ENCODE assay signal across 27 cellular contexts in the genomic region with DNA sequence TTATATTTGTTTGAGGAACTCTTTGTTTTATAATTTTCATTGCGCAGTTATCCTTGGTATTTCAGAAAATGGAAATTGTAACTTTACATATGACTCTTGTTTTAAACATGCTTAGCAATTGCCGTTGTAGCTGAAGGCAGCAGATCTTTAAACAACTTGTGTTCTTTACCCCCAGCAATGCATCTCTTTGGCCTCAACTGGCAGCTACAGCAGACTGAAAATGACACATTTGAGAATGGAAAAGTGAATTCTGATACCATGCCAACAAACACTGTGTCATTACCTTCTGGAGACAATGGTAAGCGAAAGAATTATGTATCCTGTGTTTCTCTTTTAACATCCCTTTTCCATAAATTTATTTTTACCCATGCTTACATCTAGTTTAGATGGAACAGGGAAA.
DNase-seq lines count a peak whose midpoint lies in the region; ATAC-seq and TF ChIP-seq lines count a peak whose summit lies in the region.
"Had no signal": no experiment of that assay in that cellular context is flagged by ENCODE, and none has a peak within 500 bp of the region (broad histone marks: within the 10 kb centered on the region; RNA-seq: fewer than 3 reads in every experiment).

No MANE protein-coding gene starts in this region.

- TF ChIP-seq RAD21 in SK-N-SH (IDR thresholded peaks at IDR 0.05; ENCODE audit: low read length): no peak

- POLR2A ChIA-PET in SK-N-SH (lab: Yijun Ruan, JAX): no interaction called here

- H3K4me2 ChIP-seq in SK-N-SH: no peak overlapping the region

- H3K36me3 ChIP-seq in SK-N-SH (replicated peaks in 1 of 2; ENCODE audit: control insufficient read depth in 1 of 2, insufficient read depth in 2 of 2, low read length in 1 of 2): peaks cover 0 to 7% of the 10 kb centered on the region in 2 experiments
- H3K36me3 ChIP-seq: heart right ventricle, MG63, neutrophil, transverse colon had no signal

- no peaks in the 10 kb centered on the region for H4K20me1 ChIP-seq in SK-N-SH (ENCODE audit: insufficient read depth)

- 0 out of 4 replicates have a peak, but pooled peaks cover 0 to 4% of the 10 kb centered on the region in 2 experiments for H3K4me1 ChIP-seq in SK-N-SH (ENCODE audit: control insufficient read depth in 1 of 2, insufficient read depth in 2 of 2, low read depth in 1 of 2, low read length in 1 of 2)
- H3K4me1 ChIP-seq: heart right ventricle, transverse colon had no signal

- CTCF ChIA-PET in SK-N-SH (lab: Yijun Ruan, JAX): no interaction called here

- H3K9me2 ChIP-seq in SK-N-SH: no peaks in the 10 kb centered on the region

- TF ChIP-seq CTCF in SK-N-SH (IDR thresholded peaks at IDR 0.05): no peak
- TF ChIP-seq CTCF in choroid plexus epithelial cell (conservative IDR thresholded peaks at IDR 0.05; ENCODE audit: low read depth, low read length): no peak

- no peaks in the 10 kb centered on the region for H3K9me3 ChIP-seq in SK-N-SH
- H3K9me3 ChIP-seq: heart right ventricle, MG63, neutrophil, SJSA1, transverse colon had no signal

- TF ChIP-seq EP300 in SK-N-SH (IDR thresholded peaks at IDR 0.05; ENCODE audit: borderline replicate concordance in 1 of 2, low read depth in 1 of 2, low read length in 1 of 2): no peak

- H3K4me3 ChIP-seq in SK-N-SH (ENCODE audit: low read depth in 2 of 2, low read length in 1 of 2) (no peak overlapping the region), choroid plexus epithelial cell (ENCODE audit: low read depth, low read length) (no peak overlapping the region)
- H3K4me3 ChIP-seq: heart right ventricle, MG63, SJSA1, skin epidermis, transverse colon had no signal

- peak overlapping the region in 1 of 2 experiments; percentile 68; a peak in 2 of 4 replicates for H3K27ac ChIP-seq in SK-N-SH (ENCODE audit: low read depth in 2 of 2, low read length in 1 of 2)
- H3K27ac ChIP-seq: heart right ventricle, neutrophil, SJSA1, skin epidermis, transverse colon had no signal

- no peaks in the 10 kb centered on the region for H3K27me3 ChIP-seq in SK-N-SH (ENCODE audit: insufficient read depth)
- H3K27me3 ChIP-seq: heart right ventricle, MG63, neutrophil, SJSA1, transverse colon had no signal

- H3F3A ChIP-seq in SK-N-SH (replicated peaks; ENCODE audit: insufficient read depth): peaks cover 19% of the 10 kb centered on the region

- 83% methylated on average over 3 of the region's 3 CpGs for WGBS in SK-N-SH (ENCODE audit: low lambda C conversion rate)

- no peaks in the 10 kb centered on the region for H3K79me2 ChIP-seq in SK-N-SH (ENCODE audit: insufficient read depth)

- no peak overlapping the region for H3K9ac ChIP-seq in SK-N-SH

- no peak for ATAC-seq in SK-N-SH treated with all-trans-retinoic acid at 6 μM for 48 hours
- ATAC-seq in GM18502 (IDR thresholded peaks at IDR 0.05; ENCODE audit: poor library complexity, unreplicated experiment): no peak
- no peak for ATAC-seq in GM21423 (IDR thresholded peaks at IDR 0.05; ENCODE audit: unreplicated experiment)
- ATAC-seq: activated CD8-positive, alpha-beta T cell treated with anti-CD3 and anti-CD28 coated beads, Interleukin-2, amount 10 ng/mL, durations not matched to agents 7 days and 5 days; CD8-positive, alpha-beta T cell; heart right ventricle had no signal

- DNase-seq in SK-N-SH (no peak), choroid plexus epithelial cell (ENCODE audit: low read depth) (peak; percentile 65), kidney glomerular epithelial cell (lab: John Stamatoyannopoulos, UW) (peak; percentile 36), NCI-H1105 treated with DMSO at 0.1 percent for 48 hours (lab: John Stamatoyannopoulos, UW) (no peak), Ammon's horn (ENCODE audit: low spot score) (no peak)
- DNase-seq: 8988T; activated CD8-positive, alpha-beta T cell treated with anti-CD3 and anti-CD28 coated beads, Interleukin-2, amount 10 ng/mL, durations not matched to agents 7 days and 5 days; activated gamma-delta T cell; AML-193; CD8-positive, alpha-beta T cell; cortex of kidney; DMS 273 treated with DMSO at 0.1 percent for 48 hours; GF-D8; heart right ventricle; mesendoderm; MG63; NCI-H146; NCI-H2171 treated with DMSO at 0.1 percent for 48 hours; NCI-H524 treated with DMSO at 0.1 percent for 48 hours; stimulated activated CD4-positive, alpha-beta T cell treated with anti-CD3 and anti-CD28 coated beads, Interleukin-1b, Interleukin-23, amount 100 ng/mL, for 48 hours; transverse colon had no signal

- H2AFZ ChIP-seq in SK-N-SH (ENCODE audit: low read depth): no peak overlapping the region

TF ChIP-seq in SK-N-SH, 30 proteins besides CTCF, POLR2A, EP300 and RAD21:
- TF ChIP-seq RCOR1 (IDR thresholded peaks at IDR 0.05; ENCODE audit: low read length): no peak
- no peak for TF ChIP-seq POLR2AphosphoS5 (IDR thresholded peaks at IDR 0.05; ENCODE audit: low read depth, low read length)
- no peak for TF ChIP-seq GATA2 (CRISPR knock-in tag; IDR thresholded peaks at IDR 0.05)
- no peak for TF ChIP-seq ELF1 (IDR thresholded peaks at IDR 0.05)
- TF ChIP-seq GABPA (IDR thresholded peaks at IDR 0.05; ENCODE audit: low read depth): no peak
- no peak for TF ChIP-seq NRF1 (IDR thresholded peaks at IDR 0.05; ENCODE audit: low read depth, low read length)
- TF ChIP-seq NFIC (IDR thresholded peaks at IDR 0.05; ENCODE audit: borderline replicate concordance): 0 out of 2 replicates have a peak, but pooled peaks have one; percentile 7
- TF ChIP-seq TAF1 (IDR thresholded peaks at IDR 0.05; ENCODE audit: borderline replicate concordance, low read depth, low read length): no peak
- TF ChIP-seq IRF3 (IDR thresholded peaks at IDR 0.05; ENCODE audit: low read depth, low read length): no peak
- no peak for TF ChIP-seq MXI1 (IDR thresholded peaks at IDR 0.05; ENCODE audit: low read depth, low read length)
- TF ChIP-seq RFX5 (IDR thresholded peaks at IDR 0.05; ENCODE audit: low read length): no peak
- TF ChIP-seq, protein P1, sequence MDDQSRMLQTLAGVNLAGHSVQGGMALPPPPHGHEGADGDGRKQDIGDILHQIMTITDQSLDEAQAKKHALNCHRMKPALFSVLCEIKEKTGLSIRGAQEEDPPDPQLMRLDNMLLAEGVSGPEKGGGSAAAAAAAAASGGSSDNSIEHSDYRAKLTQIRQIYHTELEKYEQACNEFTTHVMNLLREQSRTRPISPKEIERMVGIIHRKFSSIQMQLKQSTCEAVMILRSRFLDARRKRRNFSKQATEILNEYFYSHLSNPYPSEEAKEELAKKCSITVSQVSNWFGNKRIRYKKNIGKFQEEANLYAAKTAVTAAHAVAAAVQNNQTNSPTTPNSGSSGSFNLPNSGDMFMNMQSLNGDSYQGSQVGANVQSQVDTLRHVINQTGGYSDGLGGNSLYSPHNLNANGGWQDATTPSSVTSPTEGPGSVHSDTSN (IDR thresholded peaks at IDR 0.05): 0 out of 2 replicates have a peak, but pooled peaks have one; percentile 11

TF ChIP-seq in SK-N-SH treated with all-trans-retinoic acid at 6 μM for 48 hours, 23 proteins besides CTCF, POLR2A, EP300 and RAD21 (continues in another document):
- TF ChIP-seq RARB (CRISPR knock-in tag; IDR thresholded peaks at IDR 0.05) (no peak), PPARA (CRISPR knock-in tag; IDR thresholded peaks at IDR 0.05; ENCODE audit: borderline replicate concordance) (no peak), CREB5 (CRISPR knock-in tag; IDR thresholded peaks at IDR 0.05; ENCODE audit: low read depth) (no peak), ARNTL (CRISPR knock-in tag; IDR thresholded peaks at IDR 0.05; ENCODE audit: borderline replicate concordance, low read depth) (no peak), ESRRG (CRISPR knock-in tag; IDR thresholded peaks at IDR 0.05) (no peak), ZC3H10 (CRISPR knock-in tag; IDR thresholded peaks at IDR 0.05) (no peak), GLIS3 (CRISPR knock-in tag; IDR thresholded peaks at IDR 0.05) (no peak)
- TF ChIP-seq, protein P2, sequence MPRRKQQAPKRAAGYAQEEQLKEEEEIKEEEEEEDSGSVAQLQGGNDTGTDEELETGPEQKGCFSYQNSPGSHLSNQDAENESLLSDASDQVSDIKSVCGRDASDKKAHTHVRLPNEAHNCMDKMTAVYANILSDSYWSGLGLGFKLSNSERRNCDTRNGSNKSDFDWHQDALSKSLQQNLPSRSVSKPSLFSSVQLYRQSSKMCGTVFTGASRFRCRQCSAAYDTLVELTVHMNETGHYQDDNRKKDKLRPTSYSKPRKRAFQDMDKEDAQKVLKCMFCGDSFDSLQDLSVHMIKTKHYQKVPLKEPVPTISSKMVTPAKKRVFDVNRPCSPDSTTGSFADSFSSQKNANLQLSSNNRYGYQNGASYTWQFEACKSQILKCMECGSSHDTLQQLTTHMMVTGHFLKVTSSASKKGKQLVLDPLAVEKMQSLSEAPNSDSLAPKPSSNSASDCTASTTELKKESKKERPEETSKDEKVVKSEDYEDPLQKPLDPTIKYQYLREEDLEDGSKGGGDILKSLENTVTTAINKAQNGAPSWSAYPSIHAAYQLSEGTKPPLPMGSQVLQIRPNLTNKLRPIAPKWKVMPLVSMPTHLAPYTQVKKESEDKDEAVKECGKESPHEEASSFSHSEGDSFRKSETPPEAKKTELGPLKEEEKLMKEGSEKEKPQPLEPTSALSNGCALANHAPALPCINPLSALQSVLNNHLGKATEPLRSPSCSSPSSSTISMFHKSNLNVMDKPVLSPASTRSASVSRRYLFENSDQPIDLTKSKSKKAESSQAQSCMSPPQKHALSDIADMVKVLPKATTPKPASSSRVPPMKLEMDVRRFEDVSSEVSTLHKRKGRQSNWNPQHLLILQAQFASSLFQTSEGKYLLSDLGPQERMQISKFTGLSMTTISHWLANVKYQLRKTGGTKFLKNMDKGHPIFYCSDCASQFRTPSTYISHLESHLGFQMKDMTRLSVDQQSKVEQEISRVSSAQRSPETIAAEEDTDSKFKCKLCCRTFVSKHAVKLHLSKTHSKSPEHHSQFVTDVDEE (CRISPR knock-in tag; IDR thresholded peaks at IDR 0.05): no peak

Comparison
In these comparisons a context has a peak if more than half of its experiments do, and no peak if none do; other contexts are left out.
1. DNase-seq: peak in choroid plexus epithelial cell (single experiment) and kidney glomerular epithelial cell (single experiment); none in SK-N-SH (single experiment), NCI-H1105 treated with DMSO at 0.1 percent for 48 hours (single experiment) and Ammon's horn (single experiment).